ENCODE assay signal across 13 cellular contexts in genomic region chr5:153490124-153491085, GRCh38. TPM values are rescaled to one million over a fixed set of nuclear protein-coding genes. Genes with fewer than 3 reads are reported as not detected.
DNase-seq lines count a peak whose midpoint lies in the region; ATAC-seq, FAIRE-seq and TF ChIP-seq lines count a peak whose summit lies in the region.
"Had no signal": no experiment of that assay in that cellular context is flagged by ENCODE, and none has a peak within 500 bp of the region (broad histone marks: within the 10 kb centered on the region; RNA-seq: fewer than 3 reads in every experiment).

Gene GRIA1, plus strand, starts transcription at chr5:153490670.

- H3K9me3 ChIP-seq in ES-I3 (ENCODE audit: control insufficient read depth, insufficient read depth, low read length): no peaks in the 10 kb centered on the region
- no peaks in the 10 kb centered on the region for H3K9me3 ChIP-seq in PC-3 (ENCODE audit: low read length)
- H3K9me3 ChIP-seq in trophoblast cell (ENCODE audit: insufficient read depth, low read depth, low read length): no peaks in the 10 kb centered on the region
- H3K9me3 ChIP-seq in small intestine (ENCODE audit: control insufficient read depth, low read depth): no peaks in the 10 kb centered on the region
- H3K9me3 ChIP-seq: gastroesophageal sphincter, spleen had no signal

- CTCF ChIA-PET in PC-3 (lab: Charles Lee): no interaction called here

- H2AK5ac ChIP-seq in trophoblast cell (ENCODE audit: low read length): no peak within 1 kb of the TSS

- no peak within 1 kb of the TSS for H2BK5ac ChIP-seq in trophoblast cell (ENCODE audit: low read depth, low read length, poor library complexity)

- H3K79me2 ChIP-seq in PC-3 (ENCODE audit: low read length): no peaks in the 10 kb centered on the region
- no peaks in the 10 kb centered on the region for H3K79me2 ChIP-seq in trophoblast cell (ENCODE audit: control insufficient read depth, insufficient read depth, low read length, poor library complexity)

- no peak within 1 kb of the TSS for H3K23ac ChIP-seq in trophoblast cell (ENCODE audit: low read length)

- H2BK120ac ChIP-seq in trophoblast cell (ENCODE audit: insufficient read depth, low read length, poor library complexity): no peak within 1 kb of the TSS

- no peak for FAIRE-seq in small intestine (lab: Jason Lieb, UNC)

- H3K18ac ChIP-seq in trophoblast cell (ENCODE audit: low read length): no peak within 1 kb of the TSS

- H3K9ac ChIP-seq in ES-I3 (ENCODE audit: low read depth, low read length) (peak within 1 kb of the TSS; percentile 68), PC-3 (ENCODE audit: low read length) (no peak within 1 kb of the TSS), trophoblast cell (ENCODE audit: low read length) (no peak within 1 kb of the TSS)

- H3K36me3 ChIP-seq in ES-I3 (ENCODE audit: insufficient read depth, low read length) (no peaks in the 10 kb centered on the region), PC-3 (ENCODE audit: low read depth, low read length) (no peaks in the 10 kb centered on the region), trophoblast cell (ENCODE audit: control insufficient read depth in 1 of 2, insufficient read depth in 2 of 2, low read length in 2 of 2) (no peaks in the 10 kb centered on the region), small intestine (ENCODE audit: control insufficient read depth in 2 of 2, insufficient read depth in 2 of 2, low read length in 2 of 2) (no peaks in the 10 kb centered on the region)
- H3K36me3 ChIP-seq: gastroesophageal sphincter, spleen had no signal

- no CpG with 5 or more reads among the region's 21 CpGs for WGBS in trophoblast cell (ENCODE audit: extremely low coverage, insufficient coverage, insufficient read length)
- 9 to 16% (median 12%) methylated on average over 21 of the region's 21 CpGs for WGBS in small intestine, 3 donors

- no TSS peak for BruUV-seq in PC-3 (replicated peaks; lab: Mats Ljungman, UMichigan)

- H4K91ac ChIP-seq in trophoblast cell (ENCODE audit: low read depth, low read length): no peak within 1 kb of the TSS

- no peaks in the 10 kb centered on the region for H3F3A ChIP-seq in PC-3 (ENCODE audit: low read length, unreplicated experiment)

- ATAC-seq in PC-3: peak; percentile 38; the same call in 1 of the 2 replicates
- no peak for ATAC-seq in GM18861 (IDR thresholded peaks at IDR 0.05; ENCODE audit: unreplicated experiment)
- ATAC-seq: gastroesophageal sphincter had no signal

- no peak within 1 kb of the TSS for H3K14ac ChIP-seq in trophoblast cell (ENCODE audit: low read length)

- DNase-seq in PC-3 (no peak), fibroblast of villous mesenchyme (ENCODE audit: low read depth) (no peak), trophoblast cell (no peak), NCI-H187 treated with DMSO at 0.1 percent for 48 hours (lab: John Stamatoyannopoulos, UW) (no peak), small intestine (no peak), germinal center (ENCODE audit: low spot score) (no peak)
- DNase-seq: activated gamma-delta T cell treated with Interleukin-2 at 50 U/mL for 16 hours, spleen, T1000 had no signal

- H3K9me2 ChIP-seq in PC-3 (replicated peaks; ENCODE audit: low read length): no peaks in the 10 kb centered on the region

- no peak within 1 kb of the TSS for H3K27ac ChIP-seq in PC-3 (ENCODE audit: low read length)
- H3K27ac ChIP-seq in trophoblast cell (ENCODE audit: low read depth, low read length): no peak within 1 kb of the TSS
- no peak within 1 kb of the TSS for H3K27ac ChIP-seq in small intestine (ENCODE audit: low read depth in 1 of 2, low read length in 1 of 2)
- H3K27ac ChIP-seq: gastroesophageal sphincter, spleen had no signal

- H2AFZ ChIP-seq in PC-3 (ENCODE audit: low read length) (peak within 1 kb of the TSS; percentile 58; the same call in 1 of the 2 replicates), trophoblast cell (ENCODE audit: insufficient read depth, low read length, poor library complexity) (no peak within 1 kb of the TSS)

- no peak within 1 kb of the TSS for H2BK12ac ChIP-seq in trophoblast cell (ENCODE audit: low read length)

- H3K4me2 ChIP-seq in PC-3 (ENCODE audit: low read length): peak within 1 kb of the TSS; percentile 59
- H3K4me2 ChIP-seq in trophoblast cell (ENCODE audit: low read length): peak within 1 kb of the TSS; percentile 17

- H3K4me1 ChIP-seq in ES-I3 (ENCODE audit: insufficient read depth, low read length) (peaks cover 8% of the 10 kb centered on the region; the same call in 1 of the 2 replicates), PC-3 (ENCODE audit: insufficient read depth, low read length) (no peaks in the 10 kb centered on the region), trophoblast cell (ENCODE audit: control insufficient read depth in 1 of 2, insufficient read depth in 2 of 2, low read length in 2 of 2) (peaks cover 0 to 2% of the 10 kb centered on the region in 2 experiments), small intestine (ENCODE audit: control insufficient read depth in 2 of 2, insufficient read depth in 1 of 2, low read depth in 1 of 2, low read length in 1 of 2) (no peaks in the 10 kb centered on the region)
- H3K4me1 ChIP-seq: spleen had no signal

- H4K20me1 ChIP-seq in PC-3 (ENCODE audit: low read length): no peaks in the 10 kb centered on the region

- no peak within 1 kb of the TSS for H3K4ac ChIP-seq in trophoblast cell (ENCODE audit: low read depth, low read length)

- H3K4me3 ChIP-seq in PC-3 (ENCODE audit: low read length) (peak within 1 kb of the TSS; percentile 41; the same call in 1 of the 2 replicates), fibroblast of villous mesenchyme (ENCODE audit: low read depth, low read length) (peak within 1 kb of the TSS; percentile 54), trophoblast cell (ENCODE audit: low read depth, low read length) (no peak within 1 kb of the TSS), small intestine (ENCODE audit: low read depth in 1 of 2, low read length in 2 of 2) (no peak within 1 kb of the TSS)
- H3K4me3 ChIP-seq: spleen had no signal

- TF ChIP-seq CTCF in PC-3 (conservative IDR thresholded peaks at IDR 0.05; ENCODE audit: low read depth, low read length) (no peak), fibroblast of villous mesenchyme (IDR thresholded peaks at IDR 0.05; ENCODE audit: insufficient read depth, low read depth, low read length) (peak; percentile 9)

- no peak within 1 kb of the TSS for H4K8ac ChIP-seq in trophoblast cell (ENCODE audit: low read depth, low read length)

- POLR2A ChIA-PET in PC-3 (lab: Charles Lee; ENCODE audit: unreplicated experiment): no interaction called here

- H4K12ac ChIP-seq in trophoblast cell (ENCODE audit: low read depth, low read length): no peak within 1 kb of the TSS

- intact Hi-C loops in PC-3 (cut with micrococcal nuclease): no loop called here

- peaks cover 27% of the 10 kb centered on the region for H3K27me3 ChIP-seq in PC-3 (ENCODE audit: low read length)
- H3K27me3 ChIP-seq in trophoblast cell (ENCODE audit: insufficient read depth, low read length): no peaks in the 10 kb centered on the region
- H3K27me3 ChIP-seq in small intestine (ENCODE audit: control insufficient read depth in 2 of 2, insufficient read depth in 2 of 2, low read length in 2 of 2): peaks cover 0 to 15% of the 10 kb centered on the region in 2 donors

- no peaks in the 10 kb centered on the region for H3K79me1 ChIP-seq in trophoblast cell (ENCODE audit: low read length)

RNA-seq across cellular contexts. Expression of gene GRIA1, which starts in this region (rescaled TPM):
- not detected in 2 replicates for total RNA-seq in PC-3 (2014; rRNA removed)
- total RNA-seq in fibroblast of villous mesenchyme: 8.1 and 22.5 TPM in 2 replicates
- 0.01 TPM in 1 of 2 replicates, not detected in the other for polyA plus RNA-seq in trophoblast cell (2013)
- polyA plus RNA-seq in small intestine: under 1 TPM in 1 of 3 donors, not detected in 2; 0.04 TPM
- total RNA-seq: NCI-H460 had no signal

Comparison
In these comparisons a context has a peak if more than half of its experiments do, and no peak if none do; other contexts are left out.
1. Peak in ATAC-seq, H3K4me3 ChIP-seq and H3K4me2 ChIP-seq in PC-3; RNA of the gene not detected or under 1 TPM.